1 cellular context compared by ENCODE assay signal in genomic region chr9:132946624-132947295, GRCh38.
TF ChIP-seq lines count a peak whose summit lies in the region.

No MANE protein-coding gene starts in this region.

TF ChIP-seq in H1, 55 proteins besides CTCF, POLR2A, EP300 and RAD21 (continued from another document):
- TF ChIP-seq ATF2 (IDR thresholded peaks at IDR 0.05; ENCODE audit: low read length) (0 out of 2 replicates have a peak, but pooled peaks have one; percentile 48), MAX (IDR thresholded peaks at IDR 0.05) (no peak), TEAD4 (IDR thresholded peaks at IDR 0.05; ENCODE audit: low read depth, low read length) (peak; percentile 79), ZNF274 (IDR thresholded peaks at IDR 0.05; ENCODE audit: borderline replicate concordance, extremely low read depth, low read length) (no peak), JUND (IDR thresholded peaks at IDR 0.05; ENCODE audit: low read length) (peak; percentile 94), CBX8 (IDR thresholded peaks at IDR 0.05; ENCODE audit: borderline replicate concordance, low read depth, low read length) (no peak)
